In genomic region chr18:48715651-48716354, GRCh38 we compare ENCODE assay signal across 10 cellular contexts.
DNase-seq lines count a peak whose midpoint lies in the region; ATAC-seq and TF ChIP-seq lines count a peak whose summit lies in the region.
"Had no signal": no experiment of that assay in that cellular context is flagged by ENCODE, and none has a peak within 500 bp of the region (broad histone marks: within the 10 kb centered on the region; RNA-seq: fewer than 3 reads in every experiment).

No MANE protein-coding gene starts in this region.

- 47 to 57% methylated on average over 10 of the region's 10 CpGs for WGBS in lower leg skin, 2 donors

- peak; percentile 46 for DNase-seq in Ammon's horn (ENCODE audit: low spot score)
- peak; percentile 54 for DNase-seq in RPMI8226
- DNase-seq in lower leg skin (ENCODE audit: low spot score in 2 of 2): peak; percentile 73 to 91
- DNase-seq in activated naive CD4-positive, alpha-beta T cell (lab: John Stamatoyannopoulos, UW): no peak
- no peak for DNase-seq in NCI-H1694 (lab: John Stamatoyannopoulos, UW)
- DNase-seq in NCI-H510A (lab: John Stamatoyannopoulos, UW): no peak
- DNase-seq in vagina (ENCODE audit: extremely low spot score in 2 of 2): no peak
- DNase-seq: activated T-cell treated with anti-CD3 and anti-CD28 coated beads, Interleukin-2, amount 50 U/mL, for 48 hours; NCI-H774 had no signal

- H3K4me1 ChIP-seq in vagina: peaks cover 46% of the 10 kb centered on the region

- intact Hi-C loops in lower leg skin (cut with DNase I; ENCODE audit: low total_unique reads) (no loop called here), vagina (cut with DNase I) (no loop called here)

- TF ChIP-seq POLR2A in lower leg skin (IDR thresholded peaks at IDR 0.05): no peak
- TF ChIP-seq POLR2A in vagina (IDR thresholded peaks at IDR 0.05): no peak

- no peak for TF ChIP-seq CTCF in lower leg skin (IDR thresholded peaks at IDR 0.05)
- TF ChIP-seq CTCF in vagina (IDR thresholded peaks at IDR 0.05): no peak

- H3K9me3 ChIP-seq in vagina: no peaks in the 10 kb centered on the region

- no peak overlapping the region for H3K27ac ChIP-seq in vagina

- peak; percentile 64 for ATAC-seq in GM21786 (IDR thresholded peaks at IDR 0.05; ENCODE audit: unreplicated experiment)

- H3K27me3 ChIP-seq in vagina: no peaks in the 10 kb centered on the region

- no peaks in the 10 kb centered on the region for H3K36me3 ChIP-seq in vagina

- H3K4me3 ChIP-seq in lower leg skin (ENCODE audit: low read depth, poor library complexity, severe bottlenecking) (no peak overlapping the region), vagina (no peak overlapping the region)

Comparison
In these comparisons a context has a peak if more than half of its experiments do, and no peak if none do; other contexts are left out.
1. DNase-seq: peak in Ammon's horn (single experiment), RPMI8226 (single experiment) and lower leg skin (2 of 2); none in activated naive CD4-positive, alpha-beta T cell (0 of 4), NCI-H1694 (single experiment), NCI-H510A (single experiment) and vagina (0 of 2).